Comparison of ENCODE assay signal across 8 cellular contexts in the genomic region with DNA sequence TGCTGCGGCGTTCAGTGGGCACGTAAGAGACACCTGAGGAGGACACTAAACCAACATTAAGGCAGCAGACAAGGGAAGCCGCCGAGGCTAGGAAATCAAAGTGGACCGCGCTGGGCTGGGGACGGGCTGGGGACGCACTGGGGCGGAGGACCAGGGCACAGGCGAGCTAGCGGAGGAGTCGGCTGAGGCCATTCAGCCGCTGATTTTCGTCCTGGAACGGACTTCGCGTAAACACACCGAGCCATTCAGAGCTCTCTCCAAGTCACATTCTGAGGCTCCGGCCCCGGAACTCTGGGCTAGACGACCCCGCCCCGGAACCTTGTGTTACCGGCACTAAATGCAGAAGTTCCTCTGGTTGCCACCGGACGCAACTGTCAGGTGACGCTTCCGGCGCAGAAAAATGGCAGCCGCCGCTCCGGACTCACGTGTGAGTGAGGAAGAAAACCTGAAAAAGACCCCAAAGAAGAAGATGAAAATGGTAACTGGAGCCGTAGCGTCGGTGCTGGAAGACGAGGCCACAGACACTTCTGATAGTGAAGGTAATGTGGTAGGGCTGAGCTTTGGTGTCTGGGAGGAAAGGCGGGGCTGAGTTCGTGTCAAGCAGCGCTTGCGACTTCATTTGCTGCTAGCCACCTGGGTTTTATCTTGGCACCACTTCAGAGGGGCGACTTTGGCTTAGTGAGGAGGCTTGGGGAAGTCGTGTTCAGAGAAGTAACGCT. TPM values are rescaled to one million over a fixed set of nuclear protein-coding genes. Genes with fewer than 3 reads are reported as not detected.
A peak's percentile ranks its signal among the peaks of the same experiment; 100 is the strongest.
DNase-seq lines count a peak whose midpoint lies in the region; ATAC-seq and TF ChIP-seq lines count a peak whose summit lies in the region.

A gene with protein sequence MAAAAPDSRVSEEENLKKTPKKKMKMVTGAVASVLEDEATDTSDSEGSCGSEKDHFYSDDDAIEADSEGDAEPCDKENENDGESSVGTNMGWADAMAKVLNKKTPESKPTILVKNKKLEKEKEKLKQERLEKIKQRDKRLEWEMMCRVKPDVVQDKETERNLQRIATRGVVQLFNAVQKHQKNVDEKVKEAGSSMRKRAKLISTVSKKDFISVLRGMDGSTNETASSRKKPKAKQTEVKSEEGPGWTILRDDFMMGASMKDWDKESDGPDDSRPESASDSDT (plus strand): TSS at position 377 of the 719 bp plus-strand sequence. CDS start 24 bp downstream, at position 401.

- H3K27ac ChIP-seq in caudate nucleus (ENCODE audit: low read depth, low read length), result peak within 1 kb of the TSS; percentile 71

- peak within 1 kb of the TSS; percentile 96 for H3K4me3 Mint-ChIP-seq in activated B cell treated with CpG ODN at 0.5 μM for 24 hours

- intact Hi-C loops in activated B cell treated with CpG ODN at 0.5 μM for 24 hours (cut with micrococcal nuclease), result loop anchor here (1.0 to 10.0 kb wide), 6 partner anchors 60 to 1988 kb away; partner anchors contain the start of genes EPRS1, GPATCH2, IARS2 and RAB3GAP2

- POLR2A ChIA-PET in activated B cell treated with CpG ODN at 0.5 μM for 24 hours (lab: Charles Lee), result interaction anchor here (0.6 to 1.9 kb wide), 9 partner anchors 17 to 1805 kb away, joined by 3 to 8 read pairs (median 5); partner anchors contain the start of genes BPNT1, GPATCH2, LYPLAL1 and SPATA17

- H3K4me1 Mint-ChIP-seq in activated B cell treated with CpG ODN at 0.5 μM for 24 hours, result peaks cover 30% of the 10 kb centered on the region

- DNase-seq in AG09319 (ENCODE audit: extremely low read depth, low read depth) (peak; percentile 71), NCI-H226 (peak; percentile 60), activated B cell treated with CpG ODN at 0.5 μM for 24 hours (peak; percentile 85), caudate nucleus (lab: John Stamatoyannopoulos, UW) (peak; percentile 29 to 93 (median 77)), iris pigment epithelial cell (ENCODE audit: low read depth) (peak; percentile 94)
- DNase-seq in stimulated activated CD4-positive, alpha-beta T cell treated with anti-CD3 and anti-CD28 coated beads, Interleukin-12 subunit alpha, Interleukin-12 subunit beta, amount 100 ng/mL, for 24 hours (ENCODE audit: low read depth in 2 of 2), result peak; percentile 81 to 86

- peak within 1 kb of the TSS; percentile 97 for H3K27ac Mint-ChIP-seq in activated B cell treated with CpG ODN at 0.5 μM for 24 hours

- TF ChIP-seq CTCF in AG09319 (IDR thresholded peaks at IDR 0.05; ENCODE audit: low read depth, low read length) (no peak), activated B cell treated with CpG ODN at 0.5 μM for 24 hours (IDR thresholded peaks at IDR 0.05) (no peak)

- H3K36me3 Mint-ChIP-seq in activated B cell treated with CpG ODN at 0.5 μM for 24 hours (ENCODE audit: low read depth), result peaks cover 18% of the 10 kb centered on the region

- ATAC-seq in GM19023 (IDR thresholded peaks at IDR 0.05; ENCODE audit: unreplicated experiment), result peak; percentile 100
- peak; percentile 99 for ATAC-seq in HG03196 (IDR thresholded peaks at IDR 0.05; ENCODE audit: unreplicated experiment)
- peak; percentile 99 for ATAC-seq in activated B cell treated with CpG ODN at 0.5 μM for 24 hours (ENCODE audit: low read depth)

- peaks cover 3% of the 10 kb centered on the region for H3K9me3 Mint-ChIP-seq in activated B cell treated with CpG ODN at 0.5 μM for 24 hours

- CTCF ChIA-PET in activated B cell treated with CpG ODN at 0.5 μM for 24 hours (lab: Charles Lee), result no interaction called here

- peaks cover 9% of the 10 kb centered on the region for H3K27me3 Mint-ChIP-seq in activated B cell treated with CpG ODN at 0.5 μM for 24 hours

RNA-seq across cellular contexts. Expression of the gene that starts here (rescaled TPM):
- 26.9 and 27.3 TPM in 2 replicates for total RNA-seq in activated B cell treated with CpG ODN at 0.5 μM for 24 hours

Comparison
In these comparisons a context has a peak if more than half of its experiments do, and no peak if none do; other contexts are left out.
1. Peak in every context shown above with its lines: DNase-seq, ATAC-seq and H3K27ac ChIP-seq.